ENCODE assay signal across 17 cellular contexts in the genomic region with DNA sequence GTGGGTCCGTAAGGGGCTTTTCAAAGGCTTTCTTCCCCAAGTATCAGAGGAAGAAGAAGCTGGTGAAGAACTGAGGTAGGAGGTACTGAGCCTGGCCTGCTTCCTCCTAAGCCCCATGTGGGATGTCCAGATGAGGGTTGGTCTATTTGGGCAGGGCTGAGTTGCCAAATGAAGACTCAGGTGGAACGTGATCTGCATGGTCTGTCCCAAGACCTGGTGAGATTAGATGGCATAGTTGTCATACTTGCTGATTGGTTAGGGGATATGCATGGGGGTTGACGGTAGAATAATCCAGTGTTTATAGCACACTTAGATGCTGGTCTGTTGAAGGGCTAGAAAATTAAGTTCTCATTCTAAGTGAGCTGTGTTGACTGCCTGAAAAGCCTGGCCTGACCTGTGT. TPM values are rescaled to one million over a fixed set of nuclear protein-coding genes. Genes with fewer than 3 reads are reported as not detected.
DNase-seq lines count a peak whose midpoint lies in the region; ATAC-seq and TF ChIP-seq lines count a peak whose summit lies in the region.
"Had no signal": no experiment of that assay in that cellular context is flagged by ENCODE, and none has a peak within 500 bp of the region (broad histone marks: within the 10 kb centered on the region; RNA-seq: fewer than 3 reads in every experiment).

No MANE protein-coding gene starts in this region.

- H3K4me3 ChIP-seq in left ventricle myocardium inferior (no peak overlapping the region), psoas muscle (no peak overlapping the region)
- H3K4me3 ChIP-seq: A549 had no signal

- H3K36me3 ChIP-seq in left ventricle myocardium inferior (peaks cover 51% of the 10 kb centered on the region), psoas muscle (ENCODE audit: insufficient read depth in 1 of 2, low read depth in 1 of 2) (peaks cover 3 to 48% of the 10 kb centered on the region in 2 donors)

- peak overlapping the region; percentile 81 for H3K27ac Mint-ChIP-seq in neural crest cell (ENCODE audit: unreplicated experiment)

- H3K4me1 Mint-ChIP-seq in neural crest cell: peaks cover 40% of the 10 kb centered on the region

- intact Hi-C loops in left ventricle myocardium inferior (cut with micrococcal nuclease): no loop called here
- intact Hi-C loops in cardiac septum (cut with DNase I): no loop called here
- intact Hi-C loops in psoas muscle (cut with DNase I): loop anchor here in 1 of 2 donors (5.0 kb wide), 1 partner anchor 46 kb away; a partner anchor contains a TSS

- H3K36me3 Mint-ChIP-seq in neural crest cell (ENCODE audit: low read depth): peaks cover 32% of the 10 kb centered on the region

- no peaks in the 10 kb centered on the region for H3K27me3 ChIP-seq in left ventricle myocardium inferior (ENCODE audit: low read depth)
- H3K27me3 ChIP-seq in psoas muscle (ENCODE audit: insufficient read depth in 3 of 3, low read length in 2 of 3): no peaks in the 10 kb centered on the region

- DNase-seq in left ventricle myocardium inferior (no peak), cardiac septum (ENCODE audit: low spot score) (no peak), neural crest cell (ENCODE audit: low read depth, low spot score) (no peak), psoas muscle (no peak), cerebellar cortex (ENCODE audit: low spot score) (no peak), NCI-H1436 (lab: John Stamatoyannopoulos, UW) (no peak)
- DNase-seq: AML-193; CD4-positive, alpha-beta memory T cell; DMS79 treated with DMSO at 0.1 percent for 48 hours; GF-D8; GOT3; H7 had no signal

- H3K27ac ChIP-seq in left ventricle myocardium inferior (replicated peaks): peak overlapping the region; percentile 38
- peak overlapping the region; percentile 71 for H3K27ac ChIP-seq in psoas muscle
- H3K27ac ChIP-seq: 22Rv1, A549, C4-2B had no signal

- H3K4me1 ChIP-seq in left ventricle myocardium inferior: peaks cover 63% of the 10 kb centered on the region
- peaks cover 37% of the 10 kb centered on the region for H3K4me1 ChIP-seq in psoas muscle
- H3K4me1 ChIP-seq: A549 had no signal

- H3K9me3 ChIP-seq in left ventricle myocardium inferior (replicated peaks) (no peaks in the 10 kb centered on the region), psoas muscle (no peaks in the 10 kb centered on the region)
- H3K9me3 ChIP-seq: A549 had no signal

- 41 to 46% (median 44%) methylated on average over 3 of the region's 3 CpGs for WGBS in psoas muscle, 3 donors

- ATAC-seq in psoas muscle (peak; percentile 43 to 58 (median 50)), HG03175 (IDR thresholded peaks at IDR 0.05; ENCODE audit: unreplicated experiment) (no peak)
- ATAC-seq: A549 had no signal

- TF ChIP-seq CTCF in left ventricle myocardium inferior (IDR thresholded peaks at IDR 0.05; ENCODE audit: borderline replicate concordance): no peak
- no peak for TF ChIP-seq CTCF in neural crest cell (conservative IDR thresholded peaks at IDR 0.05)
- no peak for TF ChIP-seq CTCF in psoas muscle (IDR thresholded peaks at IDR 0.05)

- no peaks in the 10 kb centered on the region for H3K9me3 Mint-ChIP-seq in neural crest cell
- H3K9me3 Mint-ChIP-seq: CD4-positive, alpha-beta memory T cell had no signal

- H3K4me3 Mint-ChIP-seq in neural crest cell: no peak overlapping the region
- H3K4me3 Mint-ChIP-seq: CD4-positive, alpha-beta memory T cell had no signal

- H3K27me3 Mint-ChIP-seq in neural crest cell (ENCODE audit: low read depth): no peaks in the 10 kb centered on the region
- H3K27me3 Mint-ChIP-seq: CD4-positive, alpha-beta memory T cell had no signal

RNA-seq across cellular contexts. Expression of a gene that starts 36.3 kb away (rescaled TPM):
- total RNA-seq in left ventricle myocardium inferior: 0.55 TPM
- total RNA-seq in cardiac septum: 1.00 TPM
- 6.1 and 6.5 TPM in 2 replicates for total RNA-seq in neural crest cell
- total RNA-seq in psoas muscle: under 1 TPM; 0.22 to 0.95 (median 0.47) TPM
- polyA plus RNA-seq in psoas muscle: under 1 TPM; 0.08 to 0.20 (median 0.10) TPM
- total RNA-seq: HT-29 had no signal

RNA-seq across cellular contexts. Expression of a gene that starts 47.9 kb away (rescaled TPM):
- total RNA-seq in left ventricle myocardium inferior (117 TPM), cardiac septum (130 TPM), neural crest cell (93.9 and 98.6 TPM in 2 replicates), psoas muscle (100 to 1,000 TPM in 3 of 4 donors, 10 to 100 TPM in 1; 67.6 to 159 (median 139) TPM)
- 10 to 100 TPM; 35.1 to 73.2 (median 42.1) TPM for polyA plus RNA-seq in psoas muscle
